ENCODE assay signal across 1 cellular context in the genomic region with DNA sequence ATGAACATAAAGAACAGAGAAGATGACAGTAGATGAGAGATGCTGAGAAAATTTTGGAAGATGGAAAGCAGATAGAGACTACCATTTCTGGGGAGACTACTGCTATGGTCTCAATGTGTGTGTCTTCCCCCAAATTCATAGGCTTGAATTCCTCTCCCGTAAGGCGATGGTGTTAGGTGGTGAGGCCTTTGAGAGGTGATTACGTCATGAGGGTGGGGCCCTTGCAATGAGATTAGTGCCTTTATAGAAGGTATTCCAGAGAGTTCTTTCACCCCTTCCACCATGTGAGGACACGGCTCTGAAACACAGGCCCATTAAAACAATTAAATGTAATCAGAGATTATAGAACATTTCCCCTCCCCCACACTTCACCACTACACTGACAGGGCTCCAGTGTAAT.
TF ChIP-seq lines count a peak whose summit lies in the region.

No MANE protein-coding gene starts in this region.

TF ChIP-seq in HepG2, 621 proteins besides CTCF, POLR2A, EP300 and RAD21 (continued from another document):
- TF ChIP-seq, protein P1, sequence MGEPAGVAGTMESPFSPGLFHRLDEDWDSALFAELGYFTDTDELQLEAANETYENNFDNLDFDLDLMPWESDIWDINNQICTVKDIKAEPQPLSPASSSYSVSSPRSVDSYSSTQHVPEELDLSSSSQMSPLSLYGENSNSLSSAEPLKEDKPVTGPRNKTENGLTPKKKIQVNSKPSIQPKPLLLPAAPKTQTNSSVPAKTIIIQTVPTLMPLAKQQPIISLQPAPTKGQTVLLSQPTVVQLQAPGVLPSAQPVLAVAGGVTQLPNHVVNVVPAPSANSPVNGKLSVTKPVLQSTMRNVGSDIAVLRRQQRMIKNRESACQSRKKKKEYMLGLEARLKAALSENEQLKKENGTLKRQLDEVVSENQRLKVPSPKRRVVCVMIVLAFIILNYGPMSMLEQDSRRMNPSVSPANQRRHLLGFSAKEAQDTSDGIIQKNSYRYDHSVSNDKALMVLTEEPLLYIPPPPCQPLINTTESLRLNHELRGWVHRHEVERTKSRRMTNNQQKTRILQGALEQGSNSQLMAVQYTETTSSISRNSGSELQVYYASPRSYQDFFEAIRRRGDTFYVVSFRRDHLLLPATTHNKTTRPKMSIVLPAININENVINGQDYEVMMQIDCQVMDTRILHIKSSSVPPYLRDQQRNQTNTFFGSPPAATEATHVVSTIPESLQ (CRISPR knock-in tag; conservative IDR thresholded peaks at IDR 0.05): no peak
- TF ChIP-seq GABPB1 (CRISPR knock-in tag; IDR thresholded peaks at IDR 0.05) (no peak), CREB1 (IDR thresholded peaks at IDR 0.05) (peak; percentile 57), CREB1 (CRISPR knock-in tag; IDR thresholded peaks at IDR 0.05) (no peak), RFXAP (CRISPR knock-in tag; IDR thresholded peaks at IDR 0.05; ENCODE audit: borderline replicate concordance) (no peak), ATF7 (IDR thresholded peaks at IDR 0.05) (peak; percentile 74), ATF7 (CRISPR knock-in tag; IDR thresholded peaks at IDR 0.05) (no peak), ZNF264 (CRISPR knock-in tag; IDR thresholded peaks at IDR 0.05) (peak; percentile 69; the same call in 1 of the 2 replicates), ZNF367 (CRISPR knock-in tag; IDR thresholded peaks at IDR 0.05; ENCODE audit: borderline replicate concordance) (no peak), TMF1 (CRISPR knock-in tag; IDR thresholded peaks at IDR 0.05; ENCODE audit: low read depth) (no peak)
- TF ChIP-seq, protein P2, sequence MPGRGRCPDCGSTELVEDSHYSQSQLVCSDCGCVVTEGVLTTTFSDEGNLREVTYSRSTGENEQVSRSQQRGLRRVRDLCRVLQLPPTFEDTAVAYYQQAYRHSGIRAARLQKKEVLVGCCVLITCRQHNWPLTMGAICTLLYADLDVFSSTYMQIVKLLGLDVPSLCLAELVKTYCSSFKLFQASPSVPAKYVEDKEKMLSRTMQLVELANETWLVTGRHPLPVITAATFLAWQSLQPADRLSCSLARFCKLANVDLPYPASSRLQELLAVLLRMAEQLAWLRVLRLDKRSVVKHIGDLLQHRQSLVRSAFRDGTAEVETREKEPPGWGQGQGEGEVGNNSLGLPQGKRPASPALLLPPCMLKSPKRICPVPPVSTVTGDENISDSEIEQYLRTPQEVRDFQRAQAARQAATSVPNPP (CRISPR knock-in tag; IDR thresholded peaks at IDR 0.05): no peak
TF ChIP-seq in HepG2: peak in this region for 3.
